Comparison of ENCODE assay signal across 8 cellular contexts in the genomic region with DNA sequence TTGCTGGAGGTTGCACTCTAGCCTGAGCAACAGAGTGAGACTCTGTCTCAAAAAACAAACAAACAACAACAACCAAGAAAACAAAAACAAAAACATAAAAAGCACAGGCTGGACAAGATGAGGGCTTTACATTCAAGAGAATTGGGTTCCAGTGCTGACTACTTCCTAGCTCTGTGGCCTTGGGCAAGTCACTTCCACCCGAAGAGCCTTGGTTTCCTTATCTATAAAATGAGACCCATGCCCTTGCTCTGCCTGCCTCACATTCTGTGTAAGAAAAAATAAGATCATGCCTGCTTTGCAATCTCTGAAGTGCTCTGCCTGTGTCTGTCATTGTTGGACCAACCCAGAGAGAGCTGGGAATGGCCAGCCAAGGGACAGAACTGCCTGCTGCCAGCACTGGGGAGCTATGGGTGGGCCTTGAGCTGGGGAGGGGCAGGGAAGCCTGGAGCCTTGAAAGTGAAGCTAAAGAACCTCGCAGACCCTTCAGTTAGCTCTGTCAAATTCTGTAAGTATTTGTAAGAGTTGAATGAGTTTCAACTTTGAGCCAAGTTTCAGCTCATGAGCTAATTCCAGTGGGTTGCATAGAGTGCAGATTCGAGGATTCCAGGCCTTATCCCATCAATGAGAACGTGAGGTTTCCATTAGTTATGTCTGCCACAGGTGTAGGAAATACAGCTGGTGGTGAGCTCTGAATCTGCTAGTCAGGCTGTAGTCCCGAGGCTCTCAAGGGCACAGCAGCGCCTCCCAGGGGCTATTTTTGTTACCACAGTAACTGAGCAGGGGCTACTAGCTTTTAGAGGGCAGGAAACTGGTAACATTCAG.
A peak's percentile ranks its signal among the peaks of the same experiment; 100 is the strongest.
DNase-seq lines count a peak whose midpoint lies in the region; ATAC-seq and TF ChIP-seq lines count a peak whose summit lies in the region.

No MANE protein-coding gene starts in this region.

- peak; percentile 72 for ATAC-seq in memory B cell (ENCODE audit: low read depth)
- no peak for ATAC-seq in HG02610 (IDR thresholded peaks at IDR 0.05; ENCODE audit: unreplicated experiment)
- ATAC-seq in HG03354 (IDR thresholded peaks at IDR 0.05; ENCODE audit: poor library complexity, severe bottlenecking, unreplicated experiment), result no peak

- H3K9me3 ChIP-seq in H9 (ENCODE audit: control insufficient read depth, low read depth, low read length), result no peaks in the 10 kb centered on the region

- no peak overlapping the region for H3K4ac ChIP-seq in H9 (ENCODE audit: low read depth, low read length)

- no peak overlapping the region for H3K23ac ChIP-seq in H9 (ENCODE audit: insufficient read length, low read depth, low read length)

- no peak overlapping the region for H2BK120ac ChIP-seq in H9 (ENCODE audit: low read depth, low read length, poor library complexity, severe bottlenecking)

- H3K23me2 ChIP-seq in H9 (ENCODE audit: insufficient read length, low read depth, low read length, poor library complexity, severe bottlenecking), result no peaks in the 10 kb centered on the region

- H3K27me3 ChIP-seq in H9 (ENCODE audit: insufficient read depth, low read length), result no peaks in the 10 kb centered on the region

- no peak overlapping the region for H4K8ac ChIP-seq in H9 (replicated peaks; ENCODE audit: insufficient read length, low read depth, low read length)

- no peaks in the 10 kb centered on the region for H3K79me2 ChIP-seq in H9 (ENCODE audit: insufficient read depth, low read length)

- no peaks in the 10 kb centered on the region for H3K36me3 Mint-ChIP-seq in Calu3 (ENCODE audit: insufficient read depth, unreplicated experiment)
- H3K36me3 Mint-ChIP-seq in H9 (ENCODE audit: insufficient read depth in 1 of 3, low read depth in 3 of 3), result 0 out of 7 replicates have a peak, but pooled peaks cover 0 to 1% (median 0%) of the 10 kb centered on the region in 3 experiments
- no peaks in the 10 kb centered on the region for H3K36me3 Mint-ChIP-seq in memory B cell

- H4K91ac ChIP-seq in H9 (ENCODE audit: insufficient read length, low read depth, low read length), result no peak overlapping the region

- no peak overlapping the region for H4K5ac ChIP-seq in H9 (ENCODE audit: insufficient read length, low read depth, low read length)

- H2BK5ac ChIP-seq in H9 (ENCODE audit: insufficient read length, low read length), result no peak overlapping the region

- H3K27me3 Mint-ChIP-seq in Calu3 (ENCODE audit: unreplicated experiment), result peaks cover 81% of the 10 kb centered on the region
- H3K27me3 Mint-ChIP-seq in H9 (ENCODE audit: low read depth), result peaks cover 7% of the 10 kb centered on the region
- H3K27me3 Mint-ChIP-seq in memory B cell, result peaks cover 27% of the 10 kb centered on the region

- H3K9ac ChIP-seq in H9 (ENCODE audit: extremely low read depth, insufficient read length, low read length), result no peak overlapping the region

- H3K27ac Mint-ChIP-seq in Calu3 (ENCODE audit: unreplicated experiment) (no peak overlapping the region), H9 (no peak overlapping the region; a peak in 1 of 7 replicates), memory B cell (no peak overlapping the region)

- no peak overlapping the region for H3K56ac ChIP-seq in H9 (ENCODE audit: insufficient read length, low read depth, low read length)

- 0 out of 2 replicates have a peak overlapping the region, but pooled peaks have one; percentile 15 for H2BK15ac ChIP-seq in H9 (ENCODE audit: low read depth, low read length)

- no peak overlapping the region for H3K18ac ChIP-seq in H9 (ENCODE audit: insufficient read length, low read depth, low read length)

- no peak overlapping the region for H2BK12ac ChIP-seq in H9 (ENCODE audit: insufficient read length, low read depth, low read length)

- peak; percentile 77 for DNase-seq in Calu3
- peak; percentile 95 for DNase-seq in H9
- peak; percentile 21 for DNase-seq in OCI-M2 (lab: John Stamatoyannopoulos, UW; ENCODE audit: unreplicated experiment)
- DNase-seq in astrocyte of the hippocampus (ENCODE audit: low read depth, low spot score), result peak; percentile 41
- DNase-seq in memory B cell (ENCODE audit: low spot score in 2 of 2), result peak in 1 of 2 donors; percentile 17
- DNase-seq in coronary artery (ENCODE audit: low spot score), result no peak

- H2AFZ ChIP-seq in H9 (ENCODE audit: low read length), result no peak overlapping the region

- H3K79me1 ChIP-seq in H9 (ENCODE audit: insufficient read depth, low read depth, low read length, poor library complexity, severe bottlenecking), result no peaks in the 10 kb centered on the region

- intact Hi-C loops in Calu3 (cut with micrococcal nuclease; ENCODE audit: unreplicated experiment), result no loop called here

- BruUV-seq in Calu3 (replicated peaks; lab: Mats Ljungman, UMichigan), result no TSS peak

- no peak overlapping the region for H3K14ac ChIP-seq in H9 (ENCODE audit: insufficient read depth, low read length)

- H3T11ph ChIP-seq in H9 (ENCODE audit: low read length), result no peak overlapping the region

- H4K20me1 ChIP-seq in H9 (ENCODE audit: control insufficient read depth, insufficient read depth, insufficient read length), result no peaks in the 10 kb centered on the region

- H3K4me3 Mint-ChIP-seq in Calu3 (ENCODE audit: low read depth, unreplicated experiment), result no peak overlapping the region
- no peak overlapping the region for H3K4me3 Mint-ChIP-seq in H9
- H3K4me3 Mint-ChIP-seq in memory B cell, result no peak overlapping the region

- no peak overlapping the region for H2BK20ac ChIP-seq in H9 (ENCODE audit: low read depth, low read length, poor library complexity, severe bottlenecking)

- no CpG with 5 or more reads among the region's 6 CpGs for WGBS in H9 (ENCODE audit: extremely low coverage, insufficient read length, low lambda C conversion rate)

- H3K4me2 ChIP-seq in H9 (ENCODE audit: insufficient read depth, insufficient read length, low read length), result no peak overlapping the region

- peaks cover 4% of the 10 kb centered on the region for H3K9me3 Mint-ChIP-seq in Calu3 (ENCODE audit: low read depth, unreplicated experiment)
- H3K9me3 Mint-ChIP-seq in H9, result peaks cover 2 to 3% of the 10 kb centered on the region in 2 experiments; a peak in 2 of 5 replicates
- no peaks in the 10 kb centered on the region for H3K9me3 Mint-ChIP-seq in memory B cell

- no peaks in the 10 kb centered on the region for H3K4me1 ChIP-seq in H9 (ENCODE audit: insufficient read depth, low read length)

- H3K4me1 Mint-ChIP-seq in Calu3 (ENCODE audit: low read depth, unreplicated experiment) (no peaks in the 10 kb centered on the region), H9 (peaks cover 6 to 15% of the 10 kb centered on the region in 2 experiments), memory B cell (peaks cover 4% of the 10 kb centered on the region)

- CTCF ChIA-PET in Calu3 (lab: Charles Lee), result interaction anchor here (0.5 to 2.2 kb wide), 13 partner anchors 9 to 445 kb away, joined by 3 to 21 read pairs (median 3); partner anchors contain the start of genes AAR2 and SCAND1

- H3K27ac ChIP-seq in H9 (ENCODE audit: insufficient read length, low read depth, low read length) (no peak overlapping the region), coronary artery (no peak overlapping the region)

- H2AK5ac ChIP-seq in H9 (ENCODE audit: insufficient read length, low read length), result no peak overlapping the region

- H3K4me3 ChIP-seq in coronary artery, result no peak overlapping the region

- TF ChIP-seq CTCF in Calu3 (IDR thresholded peaks at IDR 0.05; ENCODE audit: unreplicated experiment), result peak; percentile 36
- peak; percentile 89 for TF ChIP-seq CTCF in H9 (conservative IDR thresholded peaks at IDR 0.05)
- no peak for TF ChIP-seq CTCF in coronary artery (IDR thresholded peaks at IDR 0.05)
